19 cellular contexts compared by ENCODE assay signal in genomic region chr12:114670257-114670955, GRCh38. TPM values are rescaled to one million over a fixed set of nuclear protein-coding genes. Genes with fewer than 3 reads are reported as not detected.
DNase-seq lines count a peak whose midpoint lies in the region; ATAC-seq and TF ChIP-seq lines count a peak whose summit lies in the region.
"Had no signal": no experiment of that assay in that cellular context is flagged by ENCODE, and none has a peak within 500 bp of the region (broad histone marks: within the 10 kb centered on the region; RNA-seq: fewer than 3 reads in every experiment).

No MANE protein-coding gene starts in this region.

- DNase-seq in M059J (ENCODE audit: low read depth), result peak; percentile 47
- peak; percentile 58 for DNase-seq in fibroblast of villous mesenchyme (ENCODE audit: low read depth)
- peak; percentile 66 for DNase-seq in osteoblast (ENCODE audit: insufficient read length, low spot score, missing footprints)
- no peak for DNase-seq in OCI-M1 (lab: John Stamatoyannopoulos, UW)
- no peak for DNase-seq in NCI-H526 treated with DMSO at 0.1 percent for 48 hours (lab: John Stamatoyannopoulos, UW)
- DNase-seq in heart left ventricle, result no peak
- DNase-seq: activated B cell treated with CpG ODN at 0.5 μM for 24 hours; activated gamma-delta T cell treated with Interleukin-2 at 50 U/mL for 16 hours; body of pancreas; CD8-positive, alpha-beta T cell; dermis blood vessel endothelial cell; esophagus squamous epithelium; NCI-H2107; stimulated activated CD4-positive, alpha-beta T cell treated with anti-CD3 and anti-CD28 coated beads, Interleukin-4, amount 100 ng/mL, for 4 hours; tibial artery had no signal

- H3K4me1 ChIP-seq in ACC112 (ENCODE audit: control insufficient read depth, insufficient read depth, low read length, unreplicated experiment), result no peaks in the 10 kb centered on the region
- H3K4me1 ChIP-seq in osteoblast (ENCODE audit: insufficient read depth, low read length), result peaks cover 5% of the 10 kb centered on the region
- H3K4me1 ChIP-seq in heart left ventricle, result peaks cover 0 to 48% (median 7%) of the 10 kb centered on the region in 12 donors

- H3K36me3 ChIP-seq in ACC112 (ENCODE audit: insufficient read depth, low read length), result peaks cover 18% of the 10 kb centered on the region
- peaks cover 17% of the 10 kb centered on the region for H3K36me3 ChIP-seq in osteoblast (ENCODE audit: insufficient read depth, low read length)
- peaks cover 0 to 43% (median 34%) of the 10 kb centered on the region in 9 donors for H3K36me3 ChIP-seq in heart left ventricle
- H3K36me3 ChIP-seq: neutrophil had no signal

- H3K79me2 ChIP-seq in ACC112 (ENCODE audit: control insufficient read depth, insufficient read depth, low read length, unreplicated experiment) (peaks cover 3% of the 10 kb centered on the region), osteoblast (ENCODE audit: insufficient read depth, low read length) (no peaks in the 10 kb centered on the region)

- ATAC-seq in heart left ventricle (no peak), GM21619 (IDR thresholded peaks at IDR 0.05; ENCODE audit: unreplicated experiment) (no peak)
- ATAC-seq: body of pancreas; CD8-positive, alpha-beta T cell had no signal

- no peaks in the 10 kb centered on the region for H3K9me3 ChIP-seq in osteoblast (ENCODE audit: low read depth, low read length)
- H3K9me3 ChIP-seq in heart left ventricle, result no peaks in the 10 kb centered on the region
- H3K9me3 ChIP-seq: body of pancreas, esophagus squamous epithelium, neutrophil, tibial artery had no signal

- intact Hi-C loops in heart left ventricle (cut with DNase I), result loop anchor here in 2 of 10 donors (5.0 to 10.0 kb wide), 2 partner anchors 504 to 667 kb away; no protein-coding TSS in a partner anchor

- H2AFZ ChIP-seq in ACC112 (ENCODE audit: low read length, unreplicated experiment) (no peak overlapping the region), osteoblast (ENCODE audit: low read length) (no peak overlapping the region)

- H3K4me2 ChIP-seq in osteoblast (ENCODE audit: insufficient read depth, low read length), result no peak overlapping the region

- H3K4me3 ChIP-seq in ACC112 (ENCODE audit: low read depth, low read length) (no peak overlapping the region), fibroblast of villous mesenchyme (ENCODE audit: low read depth, low read length) (peak overlapping the region; percentile 64), osteoblast (ENCODE audit: insufficient read depth, low read length) (no peak overlapping the region), heart left ventricle (no peak overlapping the region)
- H3K4me3 ChIP-seq: body of pancreas had no signal

- H3K27ac ChIP-seq in ACC112 (ENCODE audit: low read depth, low read length), result peak overlapping the region; percentile 1; the same call in 1 of the 2 replicates
- no peak overlapping the region for H3K27ac ChIP-seq in osteoblast (ENCODE audit: low read depth, low read length)
- peak overlapping the region in 2 of 12 donors; percentile 18 to 45 for H3K27ac ChIP-seq in heart left ventricle
- H3K27ac ChIP-seq: body of pancreas, neutrophil, tibial artery had no signal

- TF ChIP-seq CTCF in fibroblast of villous mesenchyme (IDR thresholded peaks at IDR 0.05; ENCODE audit: insufficient read depth, low read depth, low read length) (no peak), osteoblast (IDR thresholded peaks at IDR 0.05; ENCODE audit: extremely low read depth, low read depth, low read length) (no peak), heart left ventricle (IDR thresholded peaks at IDR 0.05) (no peak)

- TF ChIP-seq POLR2A in heart left ventricle (IDR thresholded peaks at IDR 0.05), result no peak

- WGBS in heart left ventricle, 4 donors, result 67 to 76% (median 73%) methylated on average over 3 of the region's 3 CpGs

- H3K27me3 ChIP-seq in ACC112 (ENCODE audit: insufficient read depth, low read length), result no peaks in the 10 kb centered on the region
- H3K27me3 ChIP-seq in osteoblast (ENCODE audit: insufficient read depth, low read length), result peaks cover 16% of the 10 kb centered on the region
- peaks cover 14 to 75% (median 26%) of the 10 kb centered on the region in 9 donors for H3K27me3 ChIP-seq in heart left ventricle

- H4K20me1 ChIP-seq in osteoblast (ENCODE audit: insufficient read depth, low read length), result no peaks in the 10 kb centered on the region

RNA-seq across cellular contexts. Expression of gene TBX3, which starts 13.6 kb away (rescaled TPM):
- 50.3 and 90.4 TPM in 2 replicates for total RNA-seq in M059J (2014; rRNA removed; shearing (Covaris generic))
- total RNA-seq in fibroblast of villous mesenchyme, result 109 and 114 TPM in 2 replicates
- total RNA-seq in osteoblast, result 11.9 and 14.1 TPM in 2 replicates
- 10 to 100 TPM; 10.3 to 31.3 (median 16.2) TPM for total RNA-seq in heart left ventricle
- polyA plus RNA-seq in heart left ventricle, result 10 to 100 TPM; 11.4 to 11.6 TPM
- total RNA-seq: activated B cell treated with CpG ODN at 0.5 μM for 24 hours; CD8-positive, alpha-beta T cell; G401 had no signal

Comparison
In these comparisons a context has a peak if more than half of its experiments do, and no peak if none do; other contexts are left out.
1. DNase-seq: peak in M059J (single experiment), fibroblast of villous mesenchyme (single experiment) and osteoblast (single experiment); none in OCI-M1 (single experiment), NCI-H526 treated with DMSO at 0.1 percent for 48 hours (single experiment) and heart left ventricle (0 of 5).